In the genomic region with DNA sequence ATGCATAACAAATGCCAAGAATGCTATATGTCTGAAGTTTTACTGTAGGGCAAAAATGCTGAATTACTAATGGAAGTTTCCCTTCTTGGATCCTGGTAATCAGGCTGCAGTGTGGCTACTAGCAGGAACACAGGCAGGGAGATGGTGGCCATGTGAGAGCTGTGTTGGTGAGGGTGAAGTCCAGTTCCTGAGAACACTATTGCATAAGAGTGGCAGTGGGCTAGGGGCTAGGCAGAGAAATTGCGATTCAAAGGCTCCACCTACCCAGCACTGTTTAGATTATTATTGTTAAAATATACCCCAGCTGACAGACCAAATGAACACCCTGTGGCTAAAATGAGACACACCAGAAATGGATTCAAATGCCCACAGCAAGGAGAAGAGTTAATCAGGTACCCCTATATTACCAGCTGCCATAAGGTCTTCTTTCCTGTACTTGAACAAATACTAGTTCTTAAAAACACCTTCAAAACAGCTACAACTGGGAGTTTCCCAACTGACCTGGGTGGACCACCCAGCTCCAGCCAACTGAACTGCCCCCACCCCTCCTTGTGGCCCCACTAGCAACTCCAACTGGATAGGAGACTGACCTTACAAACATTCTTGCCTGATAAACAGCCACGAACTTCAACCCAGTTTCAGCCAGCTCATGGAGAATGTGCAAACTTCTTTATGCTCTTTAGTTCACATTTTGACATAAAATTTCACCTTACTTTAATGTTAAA, we compare ENCODE assay signal across 1 cellular context.
TF ChIP-seq lines count a peak whose summit lies in the region.

No MANE protein-coding gene starts in this region.

TF ChIP-seq in HepG2, 621 proteins besides CTCF, POLR2A, EP300 and RAD21 (continued from another document and continues in another):
- TF ChIP-seq, protein P1, sequence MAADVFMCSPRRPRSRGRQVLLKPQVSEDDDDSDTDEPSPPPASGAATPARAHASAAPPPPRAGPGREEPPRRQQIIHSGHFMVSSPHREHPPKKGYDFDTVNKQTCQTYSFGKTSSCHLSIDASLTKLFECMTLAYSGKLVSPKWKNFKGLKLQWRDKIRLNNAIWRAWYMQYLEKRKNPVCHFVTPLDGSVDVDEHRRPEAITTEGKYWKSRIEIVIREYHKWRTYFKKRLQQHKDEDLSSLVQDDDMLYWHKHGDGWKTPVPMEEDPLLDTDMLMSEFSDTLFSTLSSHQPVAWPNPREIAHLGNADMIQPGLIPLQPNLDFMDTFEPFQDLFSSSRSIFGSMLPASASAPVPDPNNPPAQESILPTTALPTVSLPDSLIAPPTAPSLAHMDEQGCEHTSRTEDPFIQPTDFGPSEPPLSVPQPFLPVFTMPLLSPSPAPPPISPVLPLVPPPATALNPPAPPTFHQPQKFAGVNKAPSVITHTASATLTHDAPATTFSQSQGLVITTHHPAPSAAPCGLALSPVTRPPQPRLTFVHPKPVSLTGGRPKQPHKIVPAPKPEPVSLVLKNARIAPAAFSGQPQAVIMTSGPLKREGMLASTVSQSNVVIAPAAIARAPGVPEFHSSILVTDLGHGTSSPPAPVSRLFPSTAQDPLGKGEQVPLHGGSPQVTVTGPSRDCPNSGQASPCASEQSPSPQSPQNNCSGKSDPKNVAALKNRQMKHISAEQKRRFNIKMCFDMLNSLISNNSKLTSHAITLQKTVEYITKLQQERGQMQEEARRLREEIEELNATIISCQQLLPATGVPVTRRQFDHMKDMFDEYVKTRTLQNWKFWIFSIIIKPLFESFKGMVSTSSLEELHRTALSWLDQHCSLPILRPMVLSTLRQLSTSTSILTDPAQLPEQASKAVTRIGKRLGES (CRISPR knock-in tag; IDR thresholded peaks at IDR 0.05; ENCODE audit: borderline replicate concordance): no peak
- TF ChIP-seq, protein P2, sequence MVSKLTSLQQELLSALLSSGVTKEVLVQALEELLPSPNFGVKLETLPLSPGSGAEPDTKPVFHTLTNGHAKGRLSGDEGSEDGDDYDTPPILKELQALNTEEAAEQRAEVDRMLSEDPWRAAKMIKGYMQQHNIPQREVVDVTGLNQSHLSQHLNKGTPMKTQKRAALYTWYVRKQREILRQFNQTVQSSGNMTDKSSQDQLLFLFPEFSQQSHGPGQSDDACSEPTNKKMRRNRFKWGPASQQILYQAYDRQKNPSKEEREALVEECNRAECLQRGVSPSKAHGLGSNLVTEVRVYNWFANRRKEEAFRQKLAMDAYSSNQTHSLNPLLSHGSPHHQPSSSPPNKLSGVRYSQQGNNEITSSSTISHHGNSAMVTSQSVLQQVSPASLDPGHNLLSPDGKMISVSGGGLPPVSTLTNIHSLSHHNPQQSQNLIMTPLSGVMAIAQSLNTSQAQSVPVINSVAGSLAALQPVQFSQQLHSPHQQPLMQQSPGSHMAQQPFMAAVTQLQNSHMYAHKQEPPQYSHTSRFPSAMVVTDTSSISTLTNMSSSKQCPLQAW (CRISPR knock-in tag; IDR thresholded peaks at IDR 0.05): 0 out of 2 replicates have a peak, but pooled peaks have one; percentile 32
- TF ChIP-seq ZNF143 (CRISPR knock-in tag; IDR thresholded peaks at IDR 0.05) (no peak), ZC3H13 (CRISPR knock-in tag; IDR thresholded peaks at IDR 0.05) (no peak), LCORL (IDR thresholded peaks at IDR 0.05) (no peak), LCORL (CRISPR knock-in tag; IDR thresholded peaks at IDR 0.05) (0 out of 2 replicates have a peak, but pooled peaks have one; percentile 13), ZNF446 (CRISPR knock-in tag; IDR thresholded peaks at IDR 0.05) (no peak), PAF1 (CRISPR knock-in tag; IDR thresholded peaks at IDR 0.05) (no peak), JDP2 (CRISPR knock-in tag; IDR thresholded peaks at IDR 0.05; ENCODE audit: borderline replicate concordance) (no peak), ARNT (IDR thresholded peaks at IDR 0.05) (no peak), ZNF660 (CRISPR knock-in tag; IDR thresholded peaks at IDR 0.05; ENCODE audit: borderline replicate concordance, low read depth) (no peak), IRF2 (CRISPR knock-in tag; IDR thresholded peaks at IDR 0.05) (peak; percentile 34; the same call in 1 of the 2 replicates), ZNF607 (CRISPR knock-in tag; IDR thresholded peaks at IDR 0.05; ENCODE audit: borderline replicate concordance) (no peak), PHF21A (CRISPR knock-in tag; IDR thresholded peaks at IDR 0.05) (no peak), ZNF3 (CRISPR knock-in tag; IDR thresholded peaks at IDR 0.05) (no peak), HNF4A (CRISPR knock-in tag; IDR thresholded peaks at IDR 0.05) (peak; percentile 96), NBN (conservative IDR thresholded peaks at IDR 0.05) (no peak), FOXA1 (IDR thresholded peaks at IDR 0.05) (no peak), FOXA1 (CRISPR knock-in tag; IDR thresholded peaks at IDR 0.05) (no peak), ZSCAN22 (CRISPR knock-in tag; IDR thresholded peaks at IDR 0.05) (no peak), HDAC2 (CRISPR knock-in tag; IDR thresholded peaks at IDR 0.05) (no peak), TAF15 (IDR thresholded peaks at IDR 0.05; ENCODE audit: low read depth, low read length, poor library complexity, severe bottlenecking) (no peak), ZNF263 (CRISPR knock-in tag; IDR thresholded peaks at IDR 0.05) (no peak), ZNF616 (CRISPR knock-in tag; IDR thresholded peaks at IDR 0.05; ENCODE audit: low read depth) (no peak), NCOA1 (CRISPR knock-in tag; IDR thresholded peaks at IDR 0.05) (no peak), CEBPG (CRISPR knock-in tag; IDR thresholded peaks at IDR 0.05) (peak; percentile 92), ONECUT2 (CRISPR knock-in tag; IDR thresholded peaks at IDR 0.05) (no peak), ZNF781 (CRISPR knock-in tag; IDR thresholded peaks at IDR 0.05; ENCODE audit: borderline replicate concordance, not compliant biosample characterization) (peak; percentile 35), PHF20 (CRISPR knock-in tag; IDR thresholded peaks at IDR 0.05) (no peak), SALL2 (CRISPR knock-in tag; IDR thresholded peaks at IDR 0.05) (no peak), HOXA7 (CRISPR knock-in tag; IDR thresholded peaks at IDR 0.05) (no peak), ZNF160 (CRISPR knock-in tag; IDR thresholded peaks at IDR 0.05) (no peak), ZBTB20 (CRISPR knock-in tag; IDR thresholded peaks at IDR 0.05; ENCODE audit: borderline replicate concordance, low read depth) (no peak), ZNF260 (CRISPR knock-in tag; IDR thresholded peaks at IDR 0.05; ENCODE audit: borderline replicate concordance, low read depth) (no peak), FLYWCH1 (CRISPR knock-in tag; IDR thresholded peaks at IDR 0.05) (no peak), SCMH1 (CRISPR knock-in tag; IDR thresholded peaks at IDR 0.05; ENCODE audit: borderline replicate concordance) (no peak), ZNF549 (CRISPR knock-in tag; IDR thresholded peaks at IDR 0.05) (no peak), ZNF432 (CRISPR knock-in tag; IDR thresholded peaks at IDR 0.05; ENCODE audit: borderline replicate concordance) (no peak), GFI1 (CRISPR knock-in tag; IDR thresholded peaks at IDR 0.05; ENCODE audit: borderline replicate concordance) (no peak), ZNF232 (CRISPR knock-in tag; IDR thresholded peaks at IDR 0.05; ENCODE audit: borderline replicate concordance) (no peak)
- TF ChIP-seq, protein P3, sequence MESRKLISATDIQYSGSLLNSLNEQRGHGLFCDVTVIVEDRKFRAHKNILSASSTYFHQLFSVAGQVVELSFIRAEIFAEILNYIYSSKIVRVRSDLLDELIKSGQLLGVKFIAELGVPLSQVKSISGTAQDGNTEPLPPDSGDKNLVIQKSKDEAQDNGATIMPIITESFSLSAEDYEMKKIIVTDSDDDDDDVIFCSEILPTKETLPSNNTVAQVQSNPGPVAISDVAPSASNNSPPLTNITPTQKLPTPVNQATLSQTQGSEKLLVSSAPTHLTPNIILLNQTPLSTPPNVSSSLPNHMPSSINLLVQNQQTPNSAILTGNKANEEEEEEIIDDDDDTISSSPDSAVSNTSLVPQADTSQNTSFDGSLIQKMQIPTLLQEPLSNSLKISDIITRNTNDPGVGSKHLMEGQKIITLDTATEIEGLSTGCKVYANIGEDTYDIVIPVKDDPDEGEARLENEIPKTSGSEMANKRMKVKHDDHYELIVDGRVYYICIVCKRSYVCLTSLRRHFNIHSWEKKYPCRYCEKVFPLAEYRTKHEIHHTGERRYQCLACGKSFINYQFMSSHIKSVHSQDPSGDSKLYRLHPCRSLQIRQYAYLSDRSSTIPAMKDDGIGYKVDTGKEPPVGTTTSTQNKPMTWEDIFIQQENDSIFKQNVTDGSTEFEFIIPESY (CRISPR knock-in tag; IDR thresholded peaks at IDR 0.05): no peak
- TF ChIP-seq, protein P4, sequence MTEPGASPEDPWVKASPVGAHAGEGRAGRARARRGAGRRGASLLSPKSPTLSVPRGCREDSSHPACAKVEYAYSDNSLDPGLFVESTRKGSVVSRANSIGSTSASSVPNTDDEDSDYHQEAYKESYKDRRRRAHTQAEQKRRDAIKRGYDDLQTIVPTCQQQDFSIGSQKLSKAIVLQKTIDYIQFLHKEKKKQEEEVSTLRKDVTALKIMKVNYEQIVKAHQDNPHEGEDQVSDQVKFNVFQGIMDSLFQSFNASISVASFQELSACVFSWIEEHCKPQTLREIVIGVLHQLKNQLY (CRISPR knock-in tag; IDR thresholded peaks at IDR 0.05): peak; percentile 89
- TF ChIP-seq, protein P5, sequence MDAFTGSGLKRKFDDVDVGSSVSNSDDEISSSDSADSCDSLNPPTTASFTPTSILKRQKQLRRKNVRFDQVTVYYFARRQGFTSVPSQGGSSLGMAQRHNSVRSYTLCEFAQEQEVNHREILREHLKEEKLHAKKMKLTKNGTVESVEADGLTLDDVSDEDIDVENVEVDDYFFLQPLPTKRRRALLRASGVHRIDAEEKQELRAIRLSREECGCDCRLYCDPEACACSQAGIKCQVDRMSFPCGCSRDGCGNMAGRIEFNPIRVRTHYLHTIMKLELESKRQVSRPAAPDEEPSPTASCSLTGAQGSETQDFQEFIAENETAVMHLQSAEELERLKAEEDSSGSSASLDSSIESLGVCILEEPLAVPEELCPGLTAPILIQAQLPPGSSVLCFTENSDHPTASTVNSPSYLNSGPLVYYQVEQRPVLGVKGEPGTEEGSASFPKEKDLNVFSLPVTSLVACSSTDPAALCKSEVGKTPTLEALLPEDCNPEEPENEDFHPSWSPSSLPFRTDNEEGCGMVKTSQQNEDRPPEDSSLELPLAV (CRISPR knock-in tag; conservative IDR thresholded peaks at IDR 0.05; ENCODE audit: low read depth): no peak
- TF ChIP-seq, protein P6, sequence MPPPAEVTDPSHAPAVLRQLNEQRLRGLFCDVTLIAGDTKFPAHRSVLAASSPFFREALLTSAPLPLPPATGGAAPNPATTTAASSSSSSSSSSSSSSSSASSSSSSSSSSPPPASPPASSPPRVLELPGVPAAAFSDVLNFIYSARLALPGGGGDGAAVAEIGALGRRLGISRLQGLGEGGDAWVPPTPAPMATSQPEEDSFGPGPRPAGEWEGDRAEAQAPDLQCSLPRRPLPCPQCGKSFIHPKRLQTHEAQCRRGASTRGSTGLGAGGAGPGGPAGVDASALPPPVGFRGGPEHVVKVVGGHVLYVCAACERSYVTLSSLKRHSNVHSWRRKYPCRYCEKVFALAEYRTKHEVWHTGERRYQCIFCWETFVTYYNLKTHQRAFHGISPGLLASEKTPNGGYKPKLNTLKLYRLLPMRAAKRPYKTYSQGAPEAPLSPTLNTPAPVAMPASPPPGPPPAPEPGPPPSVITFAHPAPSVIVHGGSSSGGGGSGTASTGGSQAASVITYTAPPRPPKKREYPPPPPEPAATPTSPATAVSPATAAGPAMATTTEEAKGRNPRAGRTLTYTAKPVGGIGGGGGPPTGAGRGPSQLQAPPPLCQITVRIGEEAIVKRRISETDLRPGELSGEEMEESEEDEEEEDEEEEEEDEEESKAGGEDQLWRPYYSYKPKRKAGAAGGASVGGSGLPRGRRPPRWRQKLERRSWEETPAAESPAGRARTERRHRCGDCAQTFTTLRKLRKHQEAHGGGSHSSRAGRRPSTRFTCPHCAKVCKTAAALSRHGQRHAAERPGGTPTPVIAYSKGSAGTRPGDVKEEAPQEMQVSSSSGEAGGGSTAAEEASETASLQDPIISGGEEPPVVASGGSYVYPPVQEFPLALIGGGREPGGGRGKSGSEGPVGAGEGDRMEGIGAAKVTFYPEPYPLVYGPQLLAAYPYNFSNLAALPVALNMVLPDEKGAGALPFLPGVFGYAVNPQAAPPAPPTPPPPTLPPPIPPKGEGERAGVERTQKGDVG (CRISPR knock-in tag; IDR thresholded peaks at IDR 0.05; ENCODE audit: borderline replicate concordance): no peak
- TF ChIP-seq, protein P7, sequence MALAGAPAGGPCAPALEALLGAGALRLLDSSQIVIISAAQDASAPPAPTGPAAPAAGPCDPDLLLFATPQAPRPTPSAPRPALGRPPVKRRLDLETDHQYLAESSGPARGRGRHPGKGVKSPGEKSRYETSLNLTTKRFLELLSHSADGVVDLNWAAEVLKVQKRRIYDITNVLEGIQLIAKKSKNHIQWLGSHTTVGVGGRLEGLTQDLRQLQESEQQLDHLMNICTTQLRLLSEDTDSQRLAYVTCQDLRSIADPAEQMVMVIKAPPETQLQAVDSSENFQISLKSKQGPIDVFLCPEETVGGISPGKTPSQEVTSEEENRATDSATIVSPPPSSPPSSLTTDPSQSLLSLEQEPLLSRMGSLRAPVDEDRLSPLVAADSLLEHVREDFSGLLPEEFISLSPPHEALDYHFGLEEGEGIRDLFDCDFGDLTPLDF (CRISPR knock-in tag; IDR thresholded peaks at IDR 0.05): no peak
- TF ChIP-seq, protein P8, sequence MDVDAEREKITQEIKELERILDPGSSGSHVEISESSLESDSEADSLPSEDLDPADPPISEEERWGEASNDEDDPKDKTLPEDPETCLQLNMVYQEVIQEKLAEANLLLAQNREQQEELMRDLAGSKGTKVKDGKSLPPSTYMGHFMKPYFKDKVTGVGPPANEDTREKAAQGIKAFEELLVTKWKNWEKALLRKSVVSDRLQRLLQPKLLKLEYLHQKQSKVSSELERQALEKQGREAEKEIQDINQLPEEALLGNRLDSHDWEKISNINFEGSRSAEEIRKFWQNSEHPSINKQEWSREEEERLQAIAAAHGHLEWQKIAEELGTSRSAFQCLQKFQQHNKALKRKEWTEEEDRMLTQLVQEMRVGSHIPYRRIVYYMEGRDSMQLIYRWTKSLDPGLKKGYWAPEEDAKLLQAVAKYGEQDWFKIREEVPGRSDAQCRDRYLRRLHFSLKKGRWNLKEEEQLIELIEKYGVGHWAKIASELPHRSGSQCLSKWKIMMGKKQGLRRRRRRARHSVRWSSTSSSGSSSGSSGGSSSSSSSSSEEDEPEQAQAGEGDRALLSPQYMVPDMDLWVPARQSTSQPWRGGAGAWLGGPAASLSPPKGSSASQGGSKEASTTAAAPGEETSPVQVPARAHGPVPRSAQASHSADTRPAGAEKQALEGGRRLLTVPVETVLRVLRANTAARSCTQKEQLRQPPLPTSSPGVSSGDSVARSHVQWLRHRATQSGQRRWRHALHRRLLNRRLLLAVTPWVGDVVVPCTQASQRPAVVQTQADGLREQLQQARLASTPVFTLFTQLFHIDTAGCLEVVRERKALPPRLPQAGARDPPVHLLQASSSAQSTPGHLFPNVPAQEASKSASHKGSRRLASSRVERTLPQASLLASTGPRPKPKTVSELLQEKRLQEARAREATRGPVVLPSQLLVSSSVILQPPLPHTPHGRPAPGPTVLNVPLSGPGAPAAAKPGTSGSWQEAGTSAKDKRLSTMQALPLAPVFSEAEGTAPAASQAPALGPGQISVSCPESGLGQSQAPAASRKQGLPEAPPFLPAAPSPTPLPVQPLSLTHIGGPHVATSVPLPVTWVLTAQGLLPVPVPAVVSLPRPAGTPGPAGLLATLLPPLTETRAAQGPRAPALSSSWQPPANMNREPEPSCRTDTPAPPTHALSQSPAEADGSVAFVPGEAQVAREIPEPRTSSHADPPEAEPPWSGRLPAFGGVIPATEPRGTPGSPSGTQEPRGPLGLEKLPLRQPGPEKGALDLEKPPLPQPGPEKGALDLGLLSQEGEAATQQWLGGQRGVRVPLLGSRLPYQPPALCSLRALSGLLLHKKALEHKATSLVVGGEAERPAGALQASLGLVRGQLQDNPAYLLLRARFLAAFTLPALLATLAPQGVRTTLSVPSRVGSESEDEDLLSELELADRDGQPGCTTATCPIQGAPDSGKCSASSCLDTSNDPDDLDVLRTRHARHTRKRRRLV (CRISPR knock-in tag; IDR thresholded peaks at IDR 0.05): no peak
